In the genomic region with DNA sequence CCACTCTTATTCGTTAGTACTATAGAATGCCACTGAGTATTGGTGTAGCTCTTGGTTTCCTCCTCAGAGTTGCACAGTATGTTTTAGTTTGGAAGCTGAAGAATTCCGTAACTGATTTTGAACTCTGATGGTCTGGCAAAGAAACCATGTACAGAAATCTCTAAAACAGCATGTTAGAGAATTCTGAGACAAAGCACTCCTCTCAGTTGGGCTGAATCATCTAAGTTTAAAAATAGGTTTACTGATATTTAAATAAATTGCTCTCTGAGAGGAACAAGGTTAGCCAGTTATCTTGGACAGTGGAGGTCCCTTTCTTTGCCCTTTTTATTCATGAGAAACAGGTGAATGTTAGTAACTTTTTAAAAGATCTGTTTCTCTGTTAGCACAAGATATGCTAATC, we compare ENCODE assay signal across 1 cellular context.
TF ChIP-seq lines count a peak whose summit lies in the region.

No MANE protein-coding gene starts in this region.

TF ChIP-seq in SK-N-SH, 30 proteins besides CTCF, POLR2A, EP300 and RAD21 (continued from another document):
- TF ChIP-seq, protein P1, sequence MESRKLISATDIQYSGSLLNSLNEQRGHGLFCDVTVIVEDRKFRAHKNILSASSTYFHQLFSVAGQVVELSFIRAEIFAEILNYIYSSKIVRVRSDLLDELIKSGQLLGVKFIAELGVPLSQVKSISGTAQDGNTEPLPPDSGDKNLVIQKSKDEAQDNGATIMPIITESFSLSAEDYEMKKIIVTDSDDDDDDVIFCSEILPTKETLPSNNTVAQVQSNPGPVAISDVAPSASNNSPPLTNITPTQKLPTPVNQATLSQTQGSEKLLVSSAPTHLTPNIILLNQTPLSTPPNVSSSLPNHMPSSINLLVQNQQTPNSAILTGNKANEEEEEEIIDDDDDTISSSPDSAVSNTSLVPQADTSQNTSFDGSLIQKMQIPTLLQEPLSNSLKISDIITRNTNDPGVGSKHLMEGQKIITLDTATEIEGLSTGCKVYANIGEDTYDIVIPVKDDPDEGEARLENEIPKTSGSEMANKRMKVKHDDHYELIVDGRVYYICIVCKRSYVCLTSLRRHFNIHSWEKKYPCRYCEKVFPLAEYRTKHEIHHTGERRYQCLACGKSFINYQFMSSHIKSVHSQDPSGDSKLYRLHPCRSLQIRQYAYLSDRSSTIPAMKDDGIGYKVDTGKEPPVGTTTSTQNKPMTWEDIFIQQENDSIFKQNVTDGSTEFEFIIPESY (IDR thresholded peaks at IDR 0.05; ENCODE audit: borderline replicate concordance, low read depth), result no peak
- TF ChIP-seq JUND (IDR thresholded peaks at IDR 0.05) (no peak), FOSL2 (IDR thresholded peaks at IDR 0.05; ENCODE audit: borderline replicate concordance, low read depth) (no peak), FOXJ3 (CRISPR knock-in tag; IDR thresholded peaks at IDR 0.05) (no peak), EZH2phosphoT487 (IDR thresholded peaks at IDR 0.05; ENCODE audit: borderline replicate concordance, low read depth) (no peak), RCOR1 (IDR thresholded peaks at IDR 0.05; ENCODE audit: low read length) (no peak), FOXM1 (IDR thresholded peaks at IDR 0.05; ENCODE audit: low read depth) (no peak)
- TF ChIP-seq, protein P2, sequence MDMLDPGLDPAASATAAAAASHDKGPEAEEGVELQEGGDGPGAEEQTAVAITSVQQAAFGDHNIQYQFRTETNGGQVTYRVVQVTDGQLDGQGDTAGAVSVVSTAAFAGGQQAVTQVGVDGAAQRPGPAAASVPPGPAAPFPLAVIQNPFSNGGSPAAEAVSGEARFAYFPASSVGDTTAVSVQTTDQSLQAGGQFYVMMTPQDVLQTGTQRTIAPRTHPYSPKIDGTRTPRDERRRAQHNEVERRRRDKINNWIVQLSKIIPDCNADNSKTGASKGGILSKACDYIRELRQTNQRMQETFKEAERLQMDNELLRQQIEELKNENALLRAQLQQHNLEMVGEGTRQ (IDR thresholded peaks at IDR 0.05; ENCODE audit: borderline replicate concordance, low read depth, low read length), result no peak
